ENCODE assay signal across 13 cellular contexts in genomic region chr17:73156887-73157870, GRCh38. TPM values are rescaled to one million over a fixed set of nuclear protein-coding genes. Genes with fewer than 3 reads are reported as not detected.
DNase-seq lines count a peak whose midpoint lies in the region; ATAC-seq, FAIRE-seq and TF ChIP-seq lines count a peak whose summit lies in the region.
"Had no signal": no experiment of that assay in that cellular context is flagged by ENCODE, and none has a peak within 500 bp of the region (broad histone marks: within the 10 kb centered on the region; RNA-seq: fewer than 3 reads in every experiment).

No MANE protein-coding gene starts in this region.

- WGBS in K562 (ENCODE audit: insufficient coverage, low coverage, missing lambda C conversion rate), result 0% methylated on average over 10 of the region's 11 CpGs

- no peak overlapping the region for H2AFZ ChIP-seq in K562 (ENCODE audit: low read depth, low read length)

- no peak overlapping the region for H3K27ac ChIP-seq in K562 (ENCODE audit: extremely low read depth, low read depth, low read length)
- peak overlapping the region; percentile 67 for H3K27ac ChIP-seq in subcutaneous abdominal adipose tissue (ENCODE audit: low read depth, low read length)
- H3K27ac ChIP-seq: skin epidermis had no signal

- FAIRE-seq in K562 (lab: Jason Lieb, UNC), result no peak
- FAIRE-seq: islet of Langerhans had no signal

- no peak for TF ChIP-seq CTCF in K562 (IDR thresholded peaks at IDR 0.05 in 2 of 3, conservative IDR thresholded peaks at IDR 0.05 in 1 of 3; ENCODE audit: insufficient read depth in 2 of 3, low read depth in 1 of 3, low read length in 3 of 3)

- no peak for TF ChIP-seq POLR2A in K562 (conservative IDR thresholded peaks at IDR 0.05)

- H3K4me3 ChIP-seq in K562 (no peak overlapping the region), subcutaneous abdominal adipose tissue (ENCODE audit: low read depth in 1 of 5, low read length in 5 of 5) (peak overlapping the region in 2 of 5 donors; percentile 4 to 29)
- H3K4me3 ChIP-seq: skin epidermis had no signal

- no peak for TF ChIP-seq EP300 in K562 (IDR thresholded peaks at IDR 0.05; ENCODE audit: low read length)

- H3K4me1 ChIP-seq in K562 (replicated peaks in 1 of 2; ENCODE audit: control insufficient read depth in 2 of 2, insufficient read depth in 2 of 2, low read length in 2 of 2) (peaks cover 2 to 10% of the 10 kb centered on the region in 2 experiments; a peak in 2 of 5 replicates), subcutaneous abdominal adipose tissue (ENCODE audit: control insufficient read depth in 5 of 5, insufficient read depth in 5 of 5, low read length in 5 of 5) (peaks cover 6 to 29% (median 19%) of the 10 kb centered on the region in 5 donors)

- H3K79me2 ChIP-seq in K562 (ENCODE audit: control insufficient read depth, insufficient read depth, low read length), result no peaks in the 10 kb centered on the region

- no TSS peak for BruUV-seq in K562 (replicated peaks; lab: Mats Ljungman, UMichigan)

- intact Hi-C loops in left cardiac atrium (cut with DNase I), result loop anchor here in 1 of 2 donors (5.0 to 10.0 kb wide), 3 partner anchors 170 to 592 kb away; no protein-coding TSS in a partner anchor
- intact Hi-C loops in Right ventricle myocardium inferior (cut with DNase I), result loop anchor here (1.0 to 10.0 kb wide), 4 partner anchors 62 to 602 kb away; partner anchors contain the start of gene SLC39A11
- intact Hi-C loops in K562 (cut with micrococcal nuclease), result loop anchor here (1.0 to 2.0 kb wide), 2 partner anchors 171 to 430 kb away; no protein-coding TSS in a partner anchor

- peak; percentile 36 to 41 for ATAC-seq in left cardiac atrium
- no peak for ATAC-seq in Right ventricle myocardium inferior
- peak; percentile 44 for ATAC-seq in K562

- H3K9me1 ChIP-seq in K562 (ENCODE audit: control insufficient read depth, insufficient read depth, low read length), result no peaks in the 10 kb centered on the region

- DNase-seq in left cardiac atrium (no peak), Right ventricle myocardium inferior (ENCODE audit: missing footprints) (no peak), NCI-H1105 (lab: John Stamatoyannopoulos, UW) (peak; percentile 61), K562 (ENCODE audit: extremely low read depth in 1 of 4, low spot score in 3 of 4) (no peak), GF-D8 (lab: John Stamatoyannopoulos, UW) (no peak), NCI-H128 (lab: John Stamatoyannopoulos, UW; ENCODE audit: unreplicated experiment) (no peak)
- no peak for DNase-seq in NK-92 treated with Interleukin-12 subunit alpha and Interleukin-12 subunit beta, amount 100 ng/mL, for 24 hours (lab: John Stamatoyannopoulos, UW)

- no peak overlapping the region for H3K4me2 ChIP-seq in K562 (ENCODE audit: insufficient read depth, low read length)

- H3K9ac ChIP-seq in K562 (ENCODE audit: insufficient read depth in 1 of 2, low read depth in 2 of 2, low read length in 2 of 2), result no peak overlapping the region
- H3K9ac ChIP-seq in subcutaneous abdominal adipose tissue (ENCODE audit: low read length in 5 of 5), result peak overlapping the region in 2 of 5 donors; percentile 39 to 41

- in situ Hi-C loops in K562 (cut with MboI), result loop anchor here (10.0 kb wide), 2 partner anchors 162 to 432 kb away; no protein-coding TSS in a partner anchor

- CTCF ChIA-PET in K562 (lab: Yijun Ruan, JAX; ENCODE audit: low intra/inter-chr PET ratio), result no interaction called here

- TF ChIP-seq RAD21 in K562 (CRISPR knock-in tag; conservative IDR thresholded peaks at IDR 0.05 in 1 of 2, IDR thresholded peaks at IDR 0.05 in 1 of 2), result no peak

- peaks cover 11 to 22% of the 10 kb centered on the region in 2 experiments; a peak in 4 of 5 replicates for H3K27me3 ChIP-seq in K562 (ENCODE audit: control insufficient read depth in 2 of 2, insufficient read depth in 2 of 2, low read length in 2 of 2)
- peaks cover 0 to 5% (median 0%) of the 10 kb centered on the region in 5 donors for H3K27me3 ChIP-seq in subcutaneous abdominal adipose tissue (ENCODE audit: control insufficient read depth in 5 of 5, insufficient read depth in 4 of 5, low read length in 5 of 5)

- H3K9me3 ChIP-seq in K562 (replicated peaks; ENCODE audit: control insufficient read depth, insufficient read depth, low read depth, low read length) (no peaks in the 10 kb centered on the region), subcutaneous abdominal adipose tissue (ENCODE audit: control insufficient read depth in 5 of 5, low read length in 5 of 5) (no peaks in the 10 kb centered on the region)

- peaks cover 6% of the 10 kb centered on the region; the same call in 1 of the 2 replicates for H4K20me1 ChIP-seq in K562 (replicated peaks; ENCODE audit: control insufficient read depth, insufficient read depth, low read length)

- POLR2A ChIA-PET in K562 (lab: Yijun Ruan, JAX), result interaction anchor here (0.6 to 1.5 kb wide), 3 partner anchors 7 to 238 kb away, joined by 4 read pairs; partner anchors contain the start of gene SSTR2

- H3K36me3 ChIP-seq in K562 (ENCODE audit: control insufficient read depth, insufficient read depth, low read length) (no peaks in the 10 kb centered on the region), subcutaneous abdominal adipose tissue (ENCODE audit: control insufficient read depth in 5 of 5, insufficient read depth in 5 of 5, low read length in 5 of 5) (no peaks in the 10 kb centered on the region)

TF ChIP-seq in K562, 482 proteins besides CTCF, POLR2A, EP300 and RAD21 (continues in another document):
- TF ChIP-seq TGIF2 (CRISPR knock-in tag; IDR thresholded peaks at IDR 0.05), result no peak

RNA-seq across cellular contexts. Expression of gene SSTR2, which starts 7.6 kb away (rescaled TPM):
- 1 to 10 TPM; 1.2 TPM for total RNA-seq in left cardiac atrium
- total RNA-seq in Right ventricle myocardium inferior, result 0.73 TPM
- total RNA-seq in K562 (2011; cell fraction: chromatin; rRNA removed; ENCODE audit: low replicate concordance), result not detected in 2 replicates
- not detected in 2 replicates for total RNA-seq in K562 (2011; cell fraction: nucleolus; rRNA removed)
- not detected in 2 replicates for total RNA-seq in K562 (2011; cell fraction: nucleoplasm; rRNA removed)
- not detected in 2 replicates for total RNA-seq in K562 (2014; rRNA removed)
- not detected in 2 replicates for total RNA-seq in K562 (2014; rRNA removed; fragmentation: Illumina TruSeq; extraction: Trizol)
- not detected in 2 replicates for total RNA-seq in K562 (2015; rRNA removed; fragmentation: Illumina TruSeq; extraction: Trizol)
- not detected in 2 replicates for total RNA-seq in K562 (2021)
- polyA plus RNA-seq in K562 (2011; rRNA removed), result not detected in 2 replicates
- polyA plus RNA-seq in K562 (2011; cell fraction: cytosol; rRNA removed), result not detected in 2 replicates
- not detected in 2 replicates for polyA plus RNA-seq in K562 (2011; cell fraction: nucleus; rRNA removed)
- polyA plus RNA-seq in K562 (2012), result 0.04 TPM in 2 replicates
- polyA plus RNA-seq in K562 (2014; fragmentation: Illumina TruSeq; extraction: Trizol), result not detected in 2 replicates
- under 1 TPM in 1 of 2 experiments, not detected in 1; 0.03 TPM for polyA plus RNA-seq in K562 (2014; fragmentation: Nextera tagmentation; extraction: Ambion mirVana)
- not detected in 2 replicates for polyA plus RNA-seq in K562 (2014; rRNA removed)
- not detected in 2 replicates for polyA minus RNA-seq in K562 (2011; rRNA and poly(A)+ RNA removed)
- polyA minus RNA-seq in K562 (2011; cell fraction: cytosol; rRNA and poly(A)+ RNA removed), result not detected in 2 replicates
- not detected in 2 replicates for polyA minus RNA-seq in K562 (2011; cell fraction: nucleus; rRNA and poly(A)+ RNA removed)
- total RNA-seq: dermis blood vessel endothelial cell; fibroblast of villous mesenchyme; natural killer cell treated with Interleukin-12 subunit alpha and Interleukin-12 subunit beta and Interleukin-15 and Interleukin-18, amount 100 ng/mL, for 72 hours had no signal

RNA-seq across cellular contexts. Expression of gene COG1, which starts 35.7 kb away (rescaled TPM):
- total RNA-seq in left cardiac atrium, result 10 to 100 TPM; 37.4 to 39.6 TPM
- 49.3 TPM for total RNA-seq in Right ventricle myocardium inferior
- total RNA-seq in K562 (2011; cell fraction: chromatin; rRNA removed; ENCODE audit: low replicate concordance), result 66.6 and 89.3 TPM in 2 replicates
- total RNA-seq in K562 (2011; cell fraction: nucleolus; rRNA removed), result 46.7 and 60.0 TPM in 2 replicates
- 49.8 and 61.1 TPM in 2 replicates for total RNA-seq in K562 (2011; cell fraction: nucleoplasm; rRNA removed)
- total RNA-seq in K562 (2014; rRNA removed), result 10.8 and 16.6 TPM in 2 replicates
- total RNA-seq in K562 (2014; rRNA removed; fragmentation: Illumina TruSeq; extraction: Trizol), result 12.3 and 14.0 TPM in 2 replicates
- total RNA-seq in K562 (2015; rRNA removed; fragmentation: Illumina TruSeq; extraction: Trizol), result 13.8 and 18.5 TPM in 2 replicates
- total RNA-seq in K562 (2021), result 23.9 and 26.8 TPM in 2 replicates
- 16.2 and 22.8 TPM in 2 replicates for polyA plus RNA-seq in K562 (2011; rRNA removed)
- 13.1 and 18.9 TPM in 2 replicates for polyA plus RNA-seq in K562 (2011; cell fraction: cytosol; rRNA removed)
- polyA plus RNA-seq in K562 (2011; cell fraction: nucleus; rRNA removed), result 55.2 and 65.8 TPM in 2 replicates
- 23.6 and 25.0 TPM in 2 replicates for polyA plus RNA-seq in K562 (2012)
- 19.6 and 28.3 TPM in 2 replicates for polyA plus RNA-seq in K562 (2014; fragmentation: Illumina TruSeq; extraction: Trizol)
- polyA plus RNA-seq in K562 (2014; fragmentation: Nextera tagmentation; extraction: Ambion mirVana), result 1 to 10 TPM; 9.5 to 9.9 TPM
- 12.9 and 13.9 TPM in 2 replicates for polyA plus RNA-seq in K562 (2014; rRNA removed)
- 20.6 and 23.9 TPM in 2 replicates for polyA minus RNA-seq in K562 (2011; rRNA and poly(A)+ RNA removed)
- 15.8 and 17.8 TPM in 2 replicates for polyA minus RNA-seq in K562 (2011; cell fraction: cytosol; rRNA and poly(A)+ RNA removed)
- 42.4 and 45.0 TPM in 2 replicates for polyA minus RNA-seq in K562 (2011; cell fraction: nucleus; rRNA and poly(A)+ RNA removed)
